In the genomic region with DNA sequence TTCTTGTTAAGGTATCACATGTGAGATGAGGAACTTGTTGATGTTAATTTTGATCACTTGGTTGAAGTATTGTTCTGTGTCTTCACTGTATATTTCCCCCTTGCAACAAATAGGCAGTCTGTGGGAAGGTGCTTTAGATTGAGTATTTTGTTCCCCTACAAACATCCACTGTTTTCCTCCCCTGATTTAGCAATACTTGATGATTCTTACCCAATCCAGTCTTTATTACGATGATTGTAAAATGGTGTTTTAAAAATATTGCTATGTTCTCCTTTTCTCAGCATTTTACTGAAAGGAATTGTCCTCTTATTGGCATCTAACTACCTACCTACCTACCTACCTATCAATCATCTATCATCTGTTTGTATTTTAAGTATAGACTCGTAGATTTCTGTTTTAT, we compare ENCODE assay signal across 23 cellular contexts.
"Had no signal": no experiment of that assay in that cellular context is flagged by ENCODE, and none has a peak within 500 bp of the region (broad histone marks: within the 10 kb centered on the region; RNA-seq: fewer than 3 reads in every experiment).

No MANE protein-coding gene starts in this region.

- H3K9me3 ChIP-seq: neutrophil, pancreas, psoas muscle, right atrium auricular region had no signal

- ATAC-seq: activated CD4-positive, CD25-positive, alpha-beta regulatory T cell treated with anti-CD3 and anti-CD28 coated beads, Interleukin-2, amount 50 U/mL, for 24 hours; left lobe of liver; naive thymus-derived CD8-positive, alpha-beta T cell; pancreas; psoas muscle; T-helper 17 cell had no signal

- H3K9me3 Mint-ChIP-seq: stimulated activated naive CD8-positive, alpha-beta T cell treated with anti-CD3 and anti-CD28 coated beads, Interleukin-15, Interleukin-2, amounts not matched to agents 100 ng/mL and 50 ng/mL, for 24 hours had no signal

- H3K4me3 ChIP-seq: cardiac muscle cell, lung, pancreas, psoas muscle, right atrium auricular region, tibial artery had no signal

- H3K27me3 ChIP-seq: cardiac muscle cell, neutrophil, pancreas, right atrium auricular region, tibial artery had no signal

- H3K36me3 ChIP-seq: cardiac muscle cell, neutrophil, pancreas, right atrium auricular region, tibial artery had no signal

- H3K27ac ChIP-seq: epithelial cell of prostate, pancreas, psoas muscle, right atrium auricular region, tibial artery had no signal

- H3K27ac Mint-ChIP-seq: activated CD4-positive, alpha-beta memory T cell treated with anti-CD3 and anti-CD28 coated beads, Interleukin-2, amount 10 ng/mL, durations not matched to agents 7 days and 5 days; activated CD4-positive, alpha-beta T cell treated with anti-CD3 and anti-CD28 coated beads, Interleukin-2, amount 10 ng/mL, durations not matched to agents 24 days and 14 days; activated naive CD4-positive, alpha-beta T cell treated with anti-CD3 and anti-CD28 coated beads, Interleukin-2, amount 10 ng/mL, durations not matched to agents 7 days and 5 days; endodermal cell; stimulated activated naive CD8-positive, alpha-beta T cell treated with anti-CD3 and anti-CD28 coated beads, Interleukin-15, Interleukin-2, amounts not matched to agents 100 ng/mL and 50 ng/mL, for 24 hours; T-helper 17 cell had no signal

- H3K4me3 Mint-ChIP-seq: activated CD4-positive, alpha-beta memory T cell treated with anti-CD3 and anti-CD28 coated beads, Interleukin-2, amount 10 ng/mL, durations not matched to agents 7 days and 5 days; activated CD4-positive, alpha-beta T cell treated with anti-CD3 and anti-CD28 coated beads, Interleukin-2, amount 10 ng/mL, durations not matched to agents 24 days and 14 days; activated naive CD4-positive, alpha-beta T cell treated with anti-CD3 and anti-CD28 coated beads, Interleukin-2, amount 10 ng/mL, durations not matched to agents 7 days and 5 days; endodermal cell; naive thymus-derived CD8-positive, alpha-beta T cell; stimulated activated naive CD8-positive, alpha-beta T cell treated with anti-CD3 and anti-CD28 coated beads, Interleukin-15, Interleukin-2, amounts not matched to agents 100 ng/mL and 50 ng/mL, for 24 hours; T-helper 17 cell had no signal

- H3K4me1 ChIP-seq: pancreas, psoas muscle, right atrium auricular region had no signal

- DNase-seq: activated CD4-positive, alpha-beta memory T cell treated with anti-CD3 and anti-CD28 coated beads, Interleukin-2, amount 10 ng/mL, durations not matched to agents 7 days and 5 days; activated CD4-positive, alpha-beta T cell treated with anti-CD3 and anti-CD28 coated beads, Interleukin-2, amount 10 ng/mL, durations not matched to agents 24 days and 14 days; activated effector memory CD4-positive, alpha-beta T cell treated with anti-CD3 and anti-CD28 coated beads, Interleukin-2, amount 50 U/mL, for 16 hours; activated naive CD4-positive, alpha-beta T cell treated with anti-CD3 and anti-CD28 coated beads, Interleukin-2, amount 10 ng/mL, durations not matched to agents 7 days and 5 days; activated T-cell treated with anti-CD3 and anti-CD28 coated beads for 4 hours; cortex of kidney; endodermal cell; kidney; naive thymus-derived CD8-positive, alpha-beta T cell; pancreas; psoas muscle; stimulated activated CD4-positive, alpha-beta T cell treated with anti-CD3 and anti-CD28 coated beads, Interleukin-4, amount 100 ng/mL, for 4 hours; substantia nigra; T-helper 17 cell; tibial artery had no signal

- H3K27me3 Mint-ChIP-seq: naive thymus-derived CD8-positive, alpha-beta T cell; stimulated activated naive CD8-positive, alpha-beta T cell treated with anti-CD3 and anti-CD28 coated beads, Interleukin-15, Interleukin-2, amounts not matched to agents 100 ng/mL and 50 ng/mL, for 24 hours; T-helper 17 cell had no signal
